1 cellular context compared by ENCODE assay signal in the genomic region with DNA sequence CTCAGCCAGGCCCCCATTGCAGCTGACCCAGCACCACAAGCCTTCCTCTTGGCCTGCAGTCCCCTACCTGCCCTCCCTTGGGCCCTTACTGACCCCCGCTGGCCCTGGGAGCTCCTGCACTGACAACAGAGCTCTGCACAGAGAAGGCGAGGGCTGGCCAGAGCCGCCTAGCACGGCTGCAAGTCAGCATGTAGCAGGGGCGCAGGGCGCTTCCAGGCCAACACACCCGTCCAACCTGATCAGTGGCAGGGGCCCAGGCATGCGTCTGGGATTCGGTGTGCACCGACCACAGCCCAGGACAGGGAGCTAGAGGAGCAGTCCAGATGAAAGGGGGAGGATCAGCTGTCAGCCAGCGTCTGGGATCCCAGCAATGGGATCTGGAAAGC.
TF ChIP-seq lines count a peak whose summit lies in the region.

No MANE protein-coding gene starts in this region.

TF ChIP-seq in HepG2, 621 proteins besides CTCF, POLR2A, EP300 and RAD21 (continued from another document):
- TF ChIP-seq, protein P1, sequence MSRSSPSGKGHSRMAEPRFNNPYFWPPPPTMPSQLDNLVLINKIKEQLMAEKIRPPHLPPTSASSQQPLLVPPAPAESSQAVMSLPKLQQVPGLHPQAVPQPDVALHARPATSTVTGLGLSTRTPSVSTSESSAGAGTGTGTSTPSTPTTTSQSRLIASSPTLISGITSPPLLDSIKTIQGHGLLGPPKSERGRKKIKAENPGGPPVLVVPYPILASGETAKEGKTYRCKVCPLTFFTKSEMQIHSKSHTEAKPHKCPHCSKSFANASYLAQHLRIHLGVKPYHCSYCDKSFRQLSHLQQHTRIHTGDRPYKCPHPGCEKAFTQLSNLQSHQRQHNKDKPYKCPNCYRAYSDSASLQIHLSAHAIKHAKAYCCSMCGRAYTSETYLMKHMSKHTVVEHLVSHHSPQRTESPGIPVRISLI (CRISPR knock-in tag; IDR thresholded peaks at IDR 0.05; ENCODE audit: borderline replicate concordance): no peak
- peak; percentile 28 for TF ChIP-seq HNRNPLL (IDR thresholded peaks at IDR 0.05; ENCODE audit: low read depth, low read length, poor library complexity, severe bottlenecking)
- TF ChIP-seq, protein P2, sequence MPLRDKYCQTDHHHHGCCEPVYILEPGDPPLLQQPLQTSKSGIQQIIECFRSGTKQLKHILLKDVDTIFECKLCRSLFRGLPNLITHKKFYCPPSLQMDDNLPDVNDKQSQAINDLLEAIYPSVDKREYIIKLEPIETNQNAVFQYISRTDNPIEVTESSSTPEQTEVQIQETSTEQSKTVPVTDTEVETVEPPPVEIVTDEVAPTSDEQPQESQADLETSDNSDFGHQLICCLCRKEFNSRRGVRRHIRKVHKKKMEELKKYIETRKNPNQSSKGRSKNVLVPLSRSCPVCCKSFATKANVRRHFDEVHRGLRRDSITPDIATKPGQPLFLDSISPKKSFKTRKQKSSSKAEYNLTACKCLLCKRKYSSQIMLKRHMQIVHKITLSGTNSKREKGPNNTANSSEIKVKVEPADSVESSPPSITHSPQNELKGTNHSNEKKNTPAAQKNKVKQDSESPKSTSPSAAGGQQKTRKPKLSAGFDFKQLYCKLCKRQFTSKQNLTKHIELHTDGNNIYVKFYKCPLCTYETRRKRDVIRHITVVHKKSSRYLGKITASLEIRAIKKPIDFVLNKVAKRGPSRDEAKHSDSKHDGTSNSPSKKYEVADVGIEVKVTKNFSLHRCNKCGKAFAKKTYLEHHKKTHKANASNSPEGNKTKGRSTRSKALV (CRISPR knock-in tag; IDR thresholded peaks at IDR 0.05): peak; percentile 37; the same call in 1 of the 2 replicates
